In the genomic region with DNA sequence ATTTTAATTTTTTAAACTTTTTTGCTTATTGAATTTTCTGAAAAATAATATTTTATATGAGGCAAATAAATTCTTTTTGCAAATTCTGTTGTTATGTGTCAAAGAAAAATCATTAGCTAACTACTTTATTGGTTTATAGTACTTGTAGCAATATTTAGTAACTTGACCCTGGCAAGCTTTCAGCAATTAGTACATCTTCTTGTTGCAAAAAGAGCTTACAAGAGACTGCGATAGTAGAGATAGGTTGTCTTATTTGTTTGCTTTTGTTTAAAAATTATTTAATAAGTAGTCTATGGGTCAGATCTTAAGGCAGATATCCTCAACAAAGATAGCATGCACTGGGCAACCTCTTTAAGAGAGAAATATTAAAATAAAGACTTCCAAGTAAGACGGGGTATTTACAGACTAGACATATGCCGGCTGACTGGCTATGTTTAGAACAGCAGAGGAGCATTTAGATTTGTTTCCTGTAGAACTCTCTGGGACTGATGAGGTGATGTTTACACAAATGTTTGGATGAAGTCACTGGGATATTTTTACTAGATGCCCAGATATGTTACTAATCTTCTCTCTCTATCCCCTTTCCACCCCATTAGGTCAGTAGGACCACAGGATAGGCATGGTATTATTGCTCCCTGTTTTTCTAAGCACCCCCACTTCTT, we compare ENCODE assay signal across 26 cellular contexts. TPM values are rescaled to one million over a fixed set of nuclear protein-coding genes. Genes with fewer than 3 reads are reported as not detected.
"Had no signal": no experiment of that assay in that cellular context is flagged by ENCODE, and none has a peak within 500 bp of the region (broad histone marks: within the 10 kb centered on the region; RNA-seq: fewer than 3 reads in every experiment).

No MANE protein-coding gene starts in this region.

- H3K27ac ChIP-seq: breast epithelium, Peyer's patch had no signal

- H3K27ac Mint-ChIP-seq: activated CD8-positive, alpha-beta memory T cell treated with anti-CD3 and anti-CD28 coated beads, Interleukin-2, amount 10 ng/mL, durations not matched to agents 7 days and 5 days; activated naive CD4-positive, alpha-beta T cell treated with anti-CD3 and anti-CD28 coated beads, Interleukin-2, amount 50 U/mL, for 24 hours; activated T-cell treated with anti-CD3 and anti-CD28 coated beads, Interleukin-2, amount 50 U/mL, for 24 hours; activated T-helper 1 cell treated with anti-CD3 and anti-CD28 coated beads, Interleukin-12 subunit alpha, Interleukin-12 subunit beta, Interleukin-2, Interleukin-4 antibody, amounts not matched to agents 30 ng/mL and 10 ng/mL and 1 ng/mL, durations not matched to agents 14 hours and 24 hours and 36 hours; T-helper 1 cell treated with Interleukin-12 subunit alpha and Interleukin-12 subunit beta and Interleukin-4 antibody, amounts not matched to agents 30 μg/mL and 1 μg/mL, for 36 hours; WTC11 had no signal

- H3K4me3 Mint-ChIP-seq: activated CD8-positive, alpha-beta memory T cell treated with anti-CD3 and anti-CD28 coated beads, Interleukin-2, amount 10 ng/mL, durations not matched to agents 7 days and 5 days; activated naive CD4-positive, alpha-beta T cell treated with anti-CD3 and anti-CD28 coated beads, Interleukin-2, amount 50 U/mL, for 24 hours; activated T-cell treated with anti-CD3 and anti-CD28 coated beads, Interleukin-2, amount 50 U/mL, for 24 hours; activated T-helper 1 cell treated with anti-CD3 and anti-CD28 coated beads, Interleukin-12 subunit alpha, Interleukin-12 subunit beta, Interleukin-2, Interleukin-4 antibody, amounts not matched to agents 30 ng/mL and 10 ng/mL and 1 ng/mL, durations not matched to agents 14 hours and 24 hours and 36 hours; T-helper 1 cell treated with Interleukin-12 subunit alpha and Interleukin-12 subunit beta and Interleukin-4 antibody, amounts not matched to agents 30 μg/mL and 1 μg/mL, for 36 hours; WTC11 had no signal

- H3K4me3 ChIP-seq: breast epithelium, MG63, Peyer's patch had no signal

- H3K4me1 Mint-ChIP-seq: activated CD8-positive, alpha-beta memory T cell treated with anti-CD3 and anti-CD28 coated beads, Interleukin-2, amount 10 ng/mL, durations not matched to agents 7 days and 5 days; activated naive CD4-positive, alpha-beta T cell treated with anti-CD3 and anti-CD28 coated beads, Interleukin-2, amount 50 U/mL, for 24 hours; WTC11 had no signal

- ATAC-seq: activated CD8-positive, alpha-beta memory T cell treated with anti-CD3 and anti-CD28 coated beads, Interleukin-2, amount 10 ng/mL, durations not matched to agents 7 days and 5 days; WTC11 had no signal

- H3K4me1 ChIP-seq: breast epithelium, Peyer's patch had no signal

- H3K9me3 Mint-ChIP-seq: activated naive CD4-positive, alpha-beta T cell treated with anti-CD3 and anti-CD28 coated beads, Interleukin-2, amount 50 U/mL, for 24 hours; activated T-cell treated with anti-CD3 and anti-CD28 coated beads, Interleukin-2, amount 50 U/mL, for 24 hours; activated T-helper 1 cell treated with anti-CD3 and anti-CD28 coated beads, Interleukin-12 subunit alpha, Interleukin-12 subunit beta, Interleukin-2, Interleukin-4 antibody, amounts not matched to agents 30 ng/mL and 10 ng/mL and 1 ng/mL, durations not matched to agents 14 hours and 24 hours and 36 hours; T-helper 1 cell treated with Interleukin-12 subunit alpha and Interleukin-12 subunit beta and Interleukin-4 antibody, amounts not matched to agents 30 μg/mL and 1 μg/mL, for 36 hours had no signal

- H3K36me3 Mint-ChIP-seq: activated CD8-positive, alpha-beta memory T cell treated with anti-CD3 and anti-CD28 coated beads, Interleukin-2, amount 10 ng/mL, durations not matched to agents 7 days and 5 days; activated naive CD4-positive, alpha-beta T cell treated with anti-CD3 and anti-CD28 coated beads, Interleukin-2, amount 50 U/mL, for 24 hours; WTC11 had no signal

- H3K36me3 ChIP-seq: breast epithelium, MG63, Peyer's patch had no signal

- DNase-seq: activated CD4-positive, alpha-beta T cell treated with anti-CD3 and anti-CD28 coated beads for 48 hours; activated CD4-positive, alpha-beta T cell treated with anti-CD3 and anti-CD28 coated beads, Interleukin-2, amount 50 U/mL, for 4 hours; activated CD4-positive, CD25-positive, alpha-beta regulatory T cell treated with anti-CD3 and anti-CD28 coated beads, Interleukin-2, amount 50 U/mL, for 72 hours; activated CD8-positive, alpha-beta memory T cell treated with anti-CD3 and anti-CD28 coated beads, Interleukin-2, amount 10 ng/mL, durations not matched to agents 7 days and 5 days; activated effector memory CD4-positive, alpha-beta T cell treated with Interleukin-2 at 50 U/mL for 16 hours; activated naive CD4-positive, alpha-beta T cell; activated T-cell treated with anti-CD3 and anti-CD28 coated beads, Interleukin-2, amount 50 U/mL, for 24 hours; aorta; caudate nucleus; MG63; MV-4-11; NCI-H1092 treated with DMSO at 0.1 percent for 48 hours; NCI-H1417 treated with DMSO at 0.1 percent for 48 hours; NCI-H1694 treated with DMSO at 0.1 percent for 48 hours; NCI-H2029 treated with DMSO at 0.1 percent for 48 hours; NCI-H446; NCI-H524; Peyer's patch; SHP77 treated with DMSO at 0.1 percent for 48 hours had no signal

- H3K27me3 ChIP-seq: MG63, Peyer's patch had no signal

- H3K9me3 ChIP-seq: breast epithelium, MG63, Peyer's patch had no signal

RNA-seq across cellular contexts. Expression of gene VGLL2, which starts 24.9 kb away (rescaled TPM):
- total RNA-seq: activated CD8-positive, alpha-beta memory T cell treated with anti-CD3 and anti-CD28 coated beads, Interleukin-2, amount 10 ng/mL, durations not matched to agents 7 days and 5 days; activated T-helper 1 cell treated with anti-CD3 and anti-CD28 coated beads, Interleukin-12 subunit alpha, Interleukin-12 subunit beta, Interleukin-2, Interleukin-4 antibody, amounts not matched to agents 30 ng/mL and 10 ng/mL and 1 ng/mL, durations not matched to agents 14 hours and 24 hours and 36 hours; aorta; breast epithelium; cerebellum; Peyer's patch; SK-MEL-5; WTC11 had no signal
